In genomic region chr3:122416966-122417365, GRCh38 we compare ENCODE assay signal across 8 cellular contexts. TPM values are rescaled to one million over a fixed set of nuclear protein-coding genes. Genes with fewer than 3 reads are reported as not detected.
A peak's percentile ranks its signal among the peaks of the same experiment; 100 is the strongest.
DNase-seq lines count a peak whose midpoint lies in the region; ATAC-seq and TF ChIP-seq lines count a peak whose summit lies in the region.

No MANE protein-coding gene starts in this region.

- H3K4me3 Mint-ChIP-seq in activated naive CD4-positive, alpha-beta T cell treated with anti-CD3 and anti-CD28 coated beads, Interleukin-2, amount 50 U/mL, for 24 hours = peak overlapping the region; percentile 93

- H3K27ac ChIP-seq in right lobe of liver (peak overlapping the region; percentile 75 to 91 (median 83)), upper lobe of right lung (peak overlapping the region; percentile 92)

- H3K4me1 Mint-ChIP-seq in activated naive CD4-positive, alpha-beta T cell treated with anti-CD3 and anti-CD28 coated beads, Interleukin-2, amount 50 U/mL, for 24 hours = peaks cover 51% of the 10 kb centered on the region

- H3K27me3 ChIP-seq in right lobe of liver (no peaks in the 10 kb centered on the region), upper lobe of right lung (no peaks in the 10 kb centered on the region)

- H3K4me1 ChIP-seq in right lobe of liver (peaks cover 0 to 19% (median 5%) of the 10 kb centered on the region in 4 donors), upper lobe of right lung (peaks cover 9% of the 10 kb centered on the region)

- ATAC-seq in right lobe of liver (no peak), upper lobe of right lung (no peak), HG02571 (IDR thresholded peaks at IDR 0.05; ENCODE audit: unreplicated experiment) (no peak), HG02981 (IDR thresholded peaks at IDR 0.05; ENCODE audit: unreplicated experiment) (no peak)

- peaks cover 18% of the 10 kb centered on the region for H3K36me3 Mint-ChIP-seq in activated naive CD4-positive, alpha-beta T cell treated with anti-CD3 and anti-CD28 coated beads, Interleukin-2, amount 50 U/mL, for 24 hours

- DNase-seq in activated naive CD4-positive, alpha-beta T cell treated with anti-CD3 and anti-CD28 coated beads, Interleukin-2, amount 50 U/mL, for 16 hours = no peak
- DNase-seq in astrocyte of the hippocampus (ENCODE audit: low read depth, low spot score) (peak; percentile 23), right lobe of liver (peak in 1 of 3 donors; percentile 23), upper lobe of right lung (no peak), CD1c-positive myeloid dendritic cell (ENCODE audit: extremely low spot score) (no peak)

- no peaks in the 10 kb centered on the region for H3K27me3 Mint-ChIP-seq in activated naive CD4-positive, alpha-beta T cell treated with anti-CD3 and anti-CD28 coated beads, Interleukin-2, amount 50 U/mL, for 24 hours

- H3K4me3 ChIP-seq in right lobe of liver (peak overlapping the region; percentile 73 to 84 (median 73)), upper lobe of right lung (peak overlapping the region; percentile 75)

- WGBS in right lobe of liver (ENCODE audit: insufficient coverage, low coverage, low lambda C conversion rate, missing lambda C conversion rate) = 60% methylated on average over 12 of the region's 14 CpGs

- intact Hi-C loops in right lobe of liver (cut with DNase I) (no loop called here), upper lobe of right lung (cut with DNase I) (no loop called here)

- TF ChIP-seq POLR2A in right lobe of liver (IDR thresholded peaks at IDR 0.05) = no peak

- peak overlapping the region; percentile 99 for H3K27ac Mint-ChIP-seq in activated naive CD4-positive, alpha-beta T cell treated with anti-CD3 and anti-CD28 coated beads, Interleukin-2, amount 50 U/mL, for 24 hours

- no peaks in the 10 kb centered on the region for H3K9me3 Mint-ChIP-seq in activated naive CD4-positive, alpha-beta T cell treated with anti-CD3 and anti-CD28 coated beads, Interleukin-2, amount 50 U/mL, for 24 hours

- H3K9me3 ChIP-seq in right lobe of liver = no peaks in the 10 kb centered on the region
- no peaks in the 10 kb centered on the region for H3K9me3 ChIP-seq in upper lobe of right lung

- no peak for TF ChIP-seq CTCF in right lobe of liver (IDR thresholded peaks at IDR 0.05)
- TF ChIP-seq CTCF in upper lobe of right lung (IDR thresholded peaks at IDR 0.05) = no peak

- H3K36me3 ChIP-seq in right lobe of liver (no peaks in the 10 kb centered on the region), upper lobe of right lung (peaks cover 3% of the 10 kb centered on the region)

RNA-seq across cellular contexts. Expression of gene WDR5B, which starts 1.1 kb away (rescaled TPM):
- total RNA-seq in right lobe of liver (1 to 10 TPM; 1.4 to 4.0 (median 2.1) TPM), upper lobe of right lung (5.1 TPM)

RNA-seq across cellular contexts. Expression of gene FAM162A, which starts 33.0 kb away (rescaled TPM):
- total RNA-seq in right lobe of liver = 10 to 100 TPM; 26.9 to 57.0 (median 51.5) TPM
- 31.0 TPM for total RNA-seq in upper lobe of right lung

RNA-seq across cellular contexts. Expression of gene MIX23, which starts 33.9 kb away (rescaled TPM):
- total RNA-seq in right lobe of liver (10 to 100 TPM; 21.3 to 36.0 (median 27.1) TPM), upper lobe of right lung (20.9 TPM)
